Comparison of ENCODE assay signal across 8 cellular contexts in genomic region chr5:140109050-140109817, GRCh38. TPM values are rescaled to one million over a fixed set of nuclear protein-coding genes. Genes with fewer than 3 reads are reported as not detected.
DNase-seq lines count a peak whose midpoint lies in the region; ATAC-seq and TF ChIP-seq lines count a peak whose summit lies in the region.

No MANE protein-coding gene starts in this region.

- H3K9ac ChIP-seq in mammary epithelial cell (ENCODE audit: insufficient read depth, low read length) = no peak overlapping the region
- H3K9ac ChIP-seq in mucosa of rectum (ENCODE audit: low read depth in 1 of 2, low read length in 2 of 2) = peak overlapping the region; percentile 85 to 97

- in situ Hi-C loops in mammary epithelial cell (cut with MboI; ENCODE audit: low sequenced_read_pairs in 2 of 2) = no loop called here

- TF ChIP-seq CTCF in HL-60 (IDR thresholded peaks at IDR 0.05; ENCODE audit: insufficient read depth, low read length) (no peak), mammary epithelial cell (conservative IDR thresholded peaks at IDR 0.05 in 1 of 2, IDR thresholded peaks at IDR 0.05 in 1 of 2; ENCODE audit: extremely low read depth in 1 of 2, insufficient read depth in 1 of 2, low read depth in 1 of 2, low read length in 2 of 2) (no peak)

- H3K36me3 ChIP-seq in mammary epithelial cell (ENCODE audit: insufficient read depth, low read length) = no peaks in the 10 kb centered on the region
- no peaks in the 10 kb centered on the region for H3K36me3 ChIP-seq in mucosa of rectum (ENCODE audit: control insufficient read depth in 2 of 2, insufficient read depth in 2 of 2, low read length in 2 of 2)

- peaks cover 60% of the 10 kb centered on the region for H3K79me2 ChIP-seq in mammary epithelial cell (ENCODE audit: insufficient read depth, low read length)

- H2AFZ ChIP-seq in mammary epithelial cell (ENCODE audit: low read depth, low read length) = no peak overlapping the region

- ATAC-seq in HG03354 (IDR thresholded peaks at IDR 0.05; ENCODE audit: poor library complexity, severe bottlenecking, unreplicated experiment) = no peak
- ATAC-seq in GM19035 (IDR thresholded peaks at IDR 0.05; ENCODE audit: unreplicated experiment) = no peak

- intact Hi-C loops in mammary epithelial cell (cut with micrococcal nuclease) = loop anchor here (2.0 to 5.0 kb wide), 2 partner anchors 33 to 34 kb away; no protein-coding TSS in a partner anchor

- CTCF ChIA-PET in mammary epithelial cell (lab: Charles Lee; ENCODE audit: low non-redundant PET) = no interaction called here

- DNase-seq in AG20443 (ENCODE audit: low spot score) (peak; percentile 14), HL-60 (ENCODE audit: low read depth in 1 of 2, low spot score in 1 of 2) (no peak), mammary epithelial cell (no peak), amniotic stem cell (lab: John Stamatoyannopoulos, UW) (no peak), mesenteric fat pad (ENCODE audit: low spot score) (no peak)

- H3K27ac ChIP-seq in HL-60 (replicated peaks) = no peak overlapping the region
- H3K27ac ChIP-seq in mammary epithelial cell (ENCODE audit: insufficient read depth, low read depth, low read length) = peak overlapping the region; percentile 25
- peak overlapping the region; percentile 95 to 98 for H3K27ac ChIP-seq in mucosa of rectum (ENCODE audit: low read depth in 2 of 2, low read length in 2 of 2)

- dilution Hi-C loops in mammary epithelial cell (cut with HindIII; ENCODE audit: low sequenced_read_pairs) = no loop called here

- H3K4me1 ChIP-seq in mammary epithelial cell (ENCODE audit: insufficient read depth, low read length) (peaks cover 21% of the 10 kb centered on the region), mucosa of rectum (ENCODE audit: control insufficient read depth in 2 of 2, insufficient read depth in 2 of 2, low read length in 2 of 2) (peaks cover 16 to 22% of the 10 kb centered on the region in 2 donors)

- peak overlapping the region; percentile 86 for H3K4me2 ChIP-seq in mammary epithelial cell (ENCODE audit: insufficient read depth, low read depth, low read length)

- H4K20me1 ChIP-seq in mammary epithelial cell (ENCODE audit: insufficient read depth, low read length) = no peaks in the 10 kb centered on the region

- H3K9me3 ChIP-seq in mammary epithelial cell (replicated peaks; ENCODE audit: insufficient read depth, low read length) = no peaks in the 10 kb centered on the region
- H3K9me3 ChIP-seq in mucosa of rectum (ENCODE audit: control insufficient read depth in 2 of 2, low read length in 2 of 2) = no peaks in the 10 kb centered on the region

- TSS peak; percentile 39 for BruUV-seq in mammary epithelial cell (replicated peaks; lab: Mats Ljungman, UMichigan)

- WGBS in mammary epithelial cell (ENCODE audit: low coverage, missing lambda C conversion rate) = 81% methylated on average over 23 of the region's 23 CpGs

- H3K27me3 ChIP-seq in HL-60 (ENCODE audit: insufficient read depth, poor library complexity, severe bottlenecking) = no peaks in the 10 kb centered on the region
- H3K27me3 ChIP-seq in mammary epithelial cell (ENCODE audit: insufficient read depth, low read length) = no peaks in the 10 kb centered on the region
- peaks cover 0 to 3% of the 10 kb centered on the region in 2 donors for H3K27me3 ChIP-seq in mucosa of rectum (ENCODE audit: control insufficient read depth in 2 of 2, insufficient read depth in 2 of 2, low read length in 2 of 2)

- H3K4me3 ChIP-seq in HL-60 (replicated peaks; ENCODE audit: insufficient read depth, low read length) = peak overlapping the region; percentile 70; the same call in 1 of the 2 replicates
- H3K4me3 ChIP-seq in mammary epithelial cell (replicated peaks in 1 of 3; ENCODE audit: insufficient read depth in 1 of 3, low read depth in 2 of 3, low read length in 3 of 3) = peak overlapping the region; percentile 83 to 97 (median 88)
- H3K4me3 ChIP-seq in mucosa of rectum (ENCODE audit: low read length in 2 of 2) = peak overlapping the region; percentile 83 to 93

RNA-seq across cellular contexts. Expression of gene PURA, which starts 4.7 kb away (rescaled TPM):
- 10 to 100 TPM; 10.8 to 15.2 TPM for total RNA-seq in mammary epithelial cell
- polyA plus RNA-seq in mammary epithelial cell = 3.3 TPM
- 5.6 TPM for polyA minus RNA-seq in mammary epithelial cell
- 23.5 TPM for total RNA-seq in mesenteric fat pad

RNA-seq across cellular contexts. Expression of gene IGIP, which starts 16.5 kb away (rescaled TPM):
- 1 to 10 TPM; 3.4 to 4.5 TPM for total RNA-seq in mammary epithelial cell
- 0.62 TPM for polyA plus RNA-seq in mammary epithelial cell
- polyA minus RNA-seq in mammary epithelial cell = 4.4 TPM
- 13.3 TPM for total RNA-seq in mesenteric fat pad
